Comparison of ENCODE assay signal across 12 cellular contexts in genomic region chr3:106629215-106629832, GRCh38.
A peak's percentile ranks its signal among the peaks of the same experiment; 100 is the strongest.
DNase-seq lines count a peak whose midpoint lies in the region; ATAC-seq and TF ChIP-seq lines count a peak whose summit lies in the region.
"Had no signal": no experiment of that assay in that cellular context is flagged by ENCODE, and none has a peak within 500 bp of the region (broad histone marks: within the 10 kb centered on the region; RNA-seq: fewer than 3 reads in every experiment).

No MANE protein-coding gene starts in this region.

- no peaks in the 10 kb centered on the region for H3K36me3 ChIP-seq in body of pancreas (replicated peaks in 1 of 2; ENCODE audit: insufficient read depth in 1 of 2, low read depth in 2 of 2)
- H3K36me3 ChIP-seq: upper lobe of right lung had no signal

- peak; percentile 30 for DNase-seq in fibroblast of peridontal ligament (ENCODE audit: extremely low read depth)
- DNase-seq in body of pancreas, result no peak
- no peak for DNase-seq in NCI-H526 (lab: John Stamatoyannopoulos, UW)
- DNase-seq: activated naive CD4-positive, alpha-beta T cell treated with Interleukin-2 at 50 U/mL for 16 hours; DMS79; NCI-H345; upper lobe of right lung had no signal

- no peak for TF ChIP-seq CTCF in body of pancreas (IDR thresholded peaks at IDR 0.05)

- H3K9me3 ChIP-seq in body of pancreas, result no peaks in the 10 kb centered on the region
- H3K9me3 ChIP-seq: upper lobe of right lung had no signal

- intact Hi-C loops in body of pancreas (cut with DNase I), result no loop called here

- WGBS in body of pancreas, 2 donors, result 19 to 25% methylated on average over 2 of the region's 2 CpGs

- no peak overlapping the region for H3K27ac ChIP-seq in body of pancreas
- H3K27ac ChIP-seq: upper lobe of right lung had no signal

- no peaks in the 10 kb centered on the region for H3K4me1 ChIP-seq in body of pancreas
- H3K4me1 ChIP-seq: upper lobe of right lung had no signal

- ATAC-seq in GM18868 (IDR thresholded peaks at IDR 0.05; ENCODE audit: unreplicated experiment) (peak; percentile 95), GM21737 (IDR thresholded peaks at IDR 0.05; ENCODE audit: unreplicated experiment) (peak; percentile 74), HG03439 (IDR thresholded peaks at IDR 0.05; ENCODE audit: unreplicated experiment) (peak; percentile 89), body of pancreas (no peak), GM19023 (IDR thresholded peaks at IDR 0.05; ENCODE audit: unreplicated experiment) (no peak), HG02610 (IDR thresholded peaks at IDR 0.05; ENCODE audit: unreplicated experiment) (no peak)
- ATAC-seq: upper lobe of right lung had no signal

- TF ChIP-seq POLR2A in body of pancreas (IDR thresholded peaks at IDR 0.05), result no peak

- no peak overlapping the region for H3K4me3 ChIP-seq in body of pancreas
- H3K4me3 ChIP-seq: upper lobe of right lung had no signal

- no peaks in the 10 kb centered on the region for H3K27me3 ChIP-seq in body of pancreas
- H3K27me3 ChIP-seq: upper lobe of right lung had no signal

Comparison
In these comparisons a context has a peak if more than half of its experiments do, and no peak if none do; other contexts are left out.
1. ATAC-seq: peak in GM18868 (single experiment), GM21737 (single experiment) and HG03439 (single experiment); none in body of pancreas (single experiment), GM19023 (single experiment) and HG02610 (single experiment).